In genomic region chr13:108115739-108116138, GRCh38 we compare ENCODE assay signal across 26 cellular contexts.
"Had no signal": no experiment of that assay in that cellular context is flagged by ENCODE, and none has a peak within 500 bp of the region (broad histone marks: within the 10 kb centered on the region; RNA-seq: fewer than 3 reads in every experiment).

No MANE protein-coding gene starts in this region.

- H3K9me3 ChIP-seq: esophagus muscularis mucosa, gastroesophageal sphincter, heart left ventricle, lower lobe of right lung, prostate gland, right atrium auricular region, suprapubic skin, transverse colon, upper lobe of right lung, vagina had no signal

- H3K27me3 Mint-ChIP-seq: stimulated activated naive CD8-positive, alpha-beta T cell treated with anti-CD3 and anti-CD28 coated beads, Interleukin-15, amount 100 ng/mL, for 72 hours had no signal

- H3K36me3 ChIP-seq: esophagus muscularis mucosa, gastroesophageal sphincter, heart left ventricle, lower lobe of right lung, prostate gland, right atrium auricular region, suprapubic skin, transverse colon, upper lobe of right lung, vagina had no signal

- H3K4me3 ChIP-seq: esophagus muscularis mucosa, gastroesophageal sphincter, heart left ventricle, lower lobe of right lung, prostate gland, right atrium auricular region, smooth muscle cell, suprapubic skin, transverse colon, upper lobe of right lung, vagina had no signal

- H3K27ac ChIP-seq: esophagus muscularis mucosa, foreskin keratinocyte, gastroesophageal sphincter, heart left ventricle, lower lobe of right lung, prostate gland, right atrium auricular region, suprapubic skin, transverse colon, upper lobe of right lung, vagina had no signal

- H3K9me3 Mint-ChIP-seq: nephron progenitor cell had no signal

- H3K27ac Mint-ChIP-seq: naive thymus-derived CD8-positive, alpha-beta T cell; nephron progenitor cell; stimulated activated naive CD8-positive, alpha-beta T cell treated with anti-CD3 and anti-CD28 coated beads, Interleukin-15, amount 100 ng/mL, for 72 hours had no signal

- H3K4me2 ChIP-seq: smooth muscle cell had no signal

- H3K4me1 Mint-ChIP-seq: nephron progenitor cell; stimulated activated naive CD8-positive, alpha-beta T cell treated with anti-CD3 and anti-CD28 coated beads, Interleukin-15, amount 100 ng/mL, for 72 hours had no signal

- ATAC-seq: foreskin keratinocyte; gastroesophageal sphincter; heart left ventricle; left ventricle myocardium superior; lower lobe of right lung; naive thymus-derived CD8-positive, alpha-beta T cell; sciatic nerve; stimulated activated naive CD8-positive, alpha-beta T cell treated with anti-CD3 and anti-CD28 coated beads, Interleukin-15, amount 100 ng/mL, for 72 hours; upper lobe of right lung had no signal

- H3K36me3 Mint-ChIP-seq: naive thymus-derived CD8-positive, alpha-beta T cell had no signal

- H3K4me1 ChIP-seq: esophagus muscularis mucosa, gastroesophageal sphincter, heart left ventricle, lower lobe of right lung, prostate gland, right atrium auricular region, suprapubic skin, transverse colon, upper lobe of right lung, vagina had no signal

- DNase-seq: dermis blood vessel endothelial cell; effector memory CD4-positive, alpha-beta T cell; foreskin keratinocyte; heart left ventricle; hypothalamus; left ventricle myocardium superior; lower lobe of right lung; naive thymus-derived CD8-positive, alpha-beta T cell; nephron progenitor cell; nucleus accumbens; stimulated activated CD4-positive, alpha-beta T cell treated with anti-CD3 and anti-CD28 coated beads, Interleukin-12 subunit alpha, Interleukin-12 subunit beta, amount 100 ng/mL, for 4 hours; stimulated activated CD4-positive, alpha-beta T cell treated with anti-CD3 and anti-CD28 coated beads, Interleukin-1b, Interleukin-23, amount 100 ng/mL, for 48 hours; stimulated activated CD4-positive, alpha-beta T cell treated with anti-CD3 and anti-CD28 coated beads, Interleukin-4, amount 100 ng/mL, for 1 hour; stimulated activated CD8-positive, alpha-beta memory T cell treated with anti-CD3 and anti-CD28 coated beads, Interleukin-4, amount 100 ng/mL, for 48 hours; stimulated activated naive CD4-positive, alpha-beta T cell; stimulated activated naive CD8-positive, alpha-beta T cell treated with anti-CD3 and anti-CD28 coated beads, Interleukin-15, amount 100 ng/mL, for 72 hours; transverse colon; upper lobe of right lung had no signal

- H3K27me3 ChIP-seq: esophagus muscularis mucosa, foreskin keratinocyte, gastroesophageal sphincter, heart left ventricle, right atrium auricular region, suprapubic skin, transverse colon, upper lobe of right lung, vagina had no signal

- H3K4me3 Mint-ChIP-seq: naive thymus-derived CD8-positive, alpha-beta T cell; nephron progenitor cell; stimulated activated naive CD8-positive, alpha-beta T cell treated with anti-CD3 and anti-CD28 coated beads, Interleukin-15, amount 100 ng/mL, for 72 hours had no signal
